23 cellular contexts compared by ENCODE assay signal in the genomic region with DNA sequence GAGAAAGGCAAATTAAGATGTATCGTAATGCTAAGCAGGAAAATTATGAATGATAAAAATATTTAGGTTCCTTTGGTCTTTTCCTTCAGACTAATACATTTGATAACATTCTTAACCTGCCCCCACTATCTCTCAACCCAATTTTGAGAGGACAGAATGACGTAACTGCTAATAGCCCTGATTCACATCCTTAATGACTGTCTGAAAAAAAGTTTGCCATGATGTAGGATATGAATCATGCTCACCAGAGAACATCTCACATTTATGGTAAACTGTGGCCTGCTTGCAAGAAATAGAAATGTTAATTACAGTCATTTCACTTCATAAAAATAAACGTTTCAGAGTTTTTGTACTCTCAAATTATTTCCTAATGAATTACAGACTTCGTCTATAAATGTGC.
DNase-seq lines count a peak whose midpoint lies in the region; ATAC-seq, FAIRE-seq and TF ChIP-seq lines count a peak whose summit lies in the region.
"Had no signal": no experiment of that assay in that cellular context is flagged by ENCODE, and none has a peak within 500 bp of the region (broad histone marks: within the 10 kb centered on the region; RNA-seq: fewer than 3 reads in every experiment).

No MANE protein-coding gene starts in this region.

- H3K4me2 ChIP-seq in GM12878 (ENCODE audit: control insufficient read depth, insufficient read depth) = no peak overlapping the region

- TF ChIP-seq POLR2A in breast epithelium (IDR thresholded peaks at IDR 0.05) (no peak), GM12878 (IDR thresholded peaks at IDR 0.05; ENCODE audit: low read depth, low read length) (no peak)

- intact Hi-C loops in MCF 10A (cut with micrococcal nuclease) (no loop called here), breast epithelium (cut with DNase I; ENCODE audit: low total_unique reads) (no loop called here), GM12878 (cut with micrococcal nuclease; ENCODE audit: unreplicated experiment) (no loop called here)

- 7% methylated on average over 4 of the region's 4 CpGs for WGBS in GM12878 (ENCODE audit: insufficient coverage, insufficient replicate concordance, low lambda C conversion rate, missing lambda C conversion rate)

- CTCF ChIA-PET in MCF 10A (lab: Yijun Ruan, JAX) (no interaction called here), GM12878 (lab: Yijun Ruan, JAX) (no interaction called here)

- H3K79me2 ChIP-seq in GM12878 (ENCODE audit: control insufficient read depth, insufficient read depth, low read length) = no peaks in the 10 kb centered on the region

- H3K4me3 ChIP-seq in breast epithelium (no peak overlapping the region), GM12878 (no peak overlapping the region)
- H3K4me3 ChIP-seq: cardiac muscle cell had no signal

- H3K9me3 Mint-ChIP-seq in MCF 10A (ENCODE audit: unreplicated experiment) = no peaks in the 10 kb centered on the region
- peaks cover 0 to 15% (median 2%) of the 10 kb centered on the region in 9 donors for H3K9me3 Mint-ChIP-seq in naive thymus-derived CD8-positive, alpha-beta T cell
- H3K9me3 Mint-ChIP-seq: T-helper 1 cell treated with Interleukin-12 subunit alpha and Interleukin-12 subunit beta and Interleukin-4 antibody, amounts not matched to agents 30 μg/mL and 1 μg/mL, for 36 hours had no signal

- ATAC-seq in GM12878 (no peak), foreskin keratinocyte (peak; percentile 95)
- no peak for ATAC-seq in naive thymus-derived CD8-positive, alpha-beta T cell
- ATAC-seq: activated CD4-positive, CD25-positive, alpha-beta regulatory T cell treated with anti-CD3 and anti-CD28 coated beads, Interleukin-2, amount 50 U/mL, for 24 hours; left colon had no signal

- BruUV-seq in MCF 10A (replicated peaks; lab: Mats Ljungman, UMichigan) (no TSS peak), GM12878 (replicated peaks; lab: Mats Ljungman, UMichigan) (no TSS peak)

- no peaks in the 10 kb centered on the region for H3K4me1 Mint-ChIP-seq in MCF 10A (ENCODE audit: insufficient read depth, unreplicated experiment)
- no peaks in the 10 kb centered on the region for H3K4me1 Mint-ChIP-seq in naive thymus-derived CD8-positive, alpha-beta T cell
- H3K4me1 Mint-ChIP-seq: CD4-positive, alpha-beta memory T cell had no signal

- H3K4me3 Mint-ChIP-seq in MCF 10A (ENCODE audit: unreplicated experiment) = no peak overlapping the region
- no peak overlapping the region for H3K4me3 Mint-ChIP-seq in naive thymus-derived CD8-positive, alpha-beta T cell
- H3K4me3 Mint-ChIP-seq: CD4-positive, alpha-beta memory T cell; T-helper 1 cell treated with Interleukin-12 subunit alpha and Interleukin-12 subunit beta and Interleukin-4 antibody, amounts not matched to agents 30 μg/mL and 1 μg/mL, for 36 hours had no signal

- H3K27me3 ChIP-seq in breast epithelium = no peaks in the 10 kb centered on the region
- no peaks in the 10 kb centered on the region for H3K27me3 ChIP-seq in GM12878 (replicated peaks in 1 of 2; ENCODE audit: control insufficient read depth in 2 of 2, insufficient read depth in 2 of 2, low read length in 1 of 2)
- no peaks in the 10 kb centered on the region for H3K27me3 ChIP-seq in foreskin keratinocyte
- H3K27me3 ChIP-seq: cardiac muscle cell had no signal

- DNase-seq in MCF 10A (ENCODE audit: unreplicated experiment) (no peak), breast epithelium (ENCODE audit: low spot score in 2 of 2) (no peak), GM12878 (ENCODE audit: low read depth, low spot score) (no peak), foreskin keratinocyte (peak; percentile 66 to 83), Ammon's horn (ENCODE audit: low spot score) (no peak), SK-N-DZ (ENCODE audit: low spot score) (no peak)
- DNase-seq in naive thymus-derived CD8-positive, alpha-beta T cell = no peak
- no peak for DNase-seq in stimulated activated CD4-positive, alpha-beta T cell treated with anti-CD3 and anti-CD28 coated beads, Interleukin-12 subunit alpha, Interleukin-12 subunit beta, amount 100 ng/mL, for 4 hours
- DNase-seq: activated CD8-positive, alpha-beta memory T cell treated with anti-CD3 and anti-CD28 coated beads, Interleukin-2, amount 50 U/mL, for 4 hours; activated naive CD4-positive, alpha-beta T cell; CD4-positive, alpha-beta memory T cell; left colon; NCI-H1930; NCI-H69; posterior cingulate gyrus; RPMI8226; stimulated activated CD4-positive, alpha-beta T cell treated with anti-CD3 and anti-CD28 coated beads, Interleukin-15, amount 100 ng/mL, for 24 hours; substantia nigra had no signal

- H3K36me3 Mint-ChIP-seq in MCF 10A (ENCODE audit: insufficient read depth, unreplicated experiment) = no peaks in the 10 kb centered on the region
- no peaks in the 10 kb centered on the region for H3K36me3 Mint-ChIP-seq in naive thymus-derived CD8-positive, alpha-beta T cell
- H3K36me3 Mint-ChIP-seq: CD4-positive, alpha-beta memory T cell had no signal

- no peak for TF ChIP-seq CTCF in MCF 10A (IDR thresholded peaks at IDR 0.05; ENCODE audit: unreplicated experiment)
- no peak for TF ChIP-seq CTCF in breast epithelium (IDR thresholded peaks at IDR 0.05)
- no peak for TF ChIP-seq CTCF in GM12878 (IDR thresholded peaks at IDR 0.05 in 2 of 3, conservative IDR thresholded peaks at IDR 0.05 in 1 of 3; ENCODE audit: control insufficient read depth in 2 of 3, extremely low read depth in 1 of 3, insufficient read depth in 1 of 3, low read depth in 3 of 3, low read length in 3 of 3)
- no peak for TF ChIP-seq CTCF in foreskin keratinocyte (conservative IDR thresholded peaks at IDR 0.05)

- H3K36me3 ChIP-seq in breast epithelium (no peaks in the 10 kb centered on the region), GM12878 (ENCODE audit: control insufficient read depth in 2 of 2, insufficient read depth in 2 of 2, low read length in 1 of 2) (no peaks in the 10 kb centered on the region)
- H3K36me3 ChIP-seq: cardiac muscle cell had no signal

- H2AFZ ChIP-seq in GM12878 (ENCODE audit: control insufficient read depth, low read depth, low read length) = no peak overlapping the region

- FAIRE-seq in GM12878 (lab: Jason Lieb, UNC) = peak; percentile 18
- FAIRE-seq: GM12892 had no signal

- in situ Hi-C loops in GM12878 (cut with MboI) = no loop called here

- POLR2A ChIA-PET in MCF 10A (lab: Yijun Ruan, JAX) (interaction anchor here (0.7 kb wide), 1 partner anchor 65 kb away, joined by 3 read pairs; no protein-coding TSS in a partner anchor), GM12878 (lab: Charles Lee) (no interaction called here)
- POLR2A ChIA-PET in naive thymus-derived CD8-positive, alpha-beta T cell (lab: Charles Lee) = no interaction called here

- no peaks in the 10 kb centered on the region for H4K20me1 ChIP-seq in GM12878 (ENCODE audit: control insufficient read depth, insufficient read depth)

- peak overlapping the region; percentile 50 for H3K27ac Mint-ChIP-seq in MCF 10A (ENCODE audit: low read depth, unreplicated experiment)
- H3K27ac Mint-ChIP-seq in naive thymus-derived CD8-positive, alpha-beta T cell = no peak overlapping the region
- H3K27ac Mint-ChIP-seq: CD4-positive, alpha-beta memory T cell; T-helper 1 cell treated with Interleukin-12 subunit alpha and Interleukin-12 subunit beta and Interleukin-4 antibody, amounts not matched to agents 30 μg/mL and 1 μg/mL, for 36 hours had no signal

- no peak overlapping the region for H3K27ac ChIP-seq in breast epithelium
- no peak overlapping the region for H3K27ac ChIP-seq in GM12878 (ENCODE audit: control insufficient read depth, insufficient read depth)
- H3K27ac ChIP-seq in foreskin keratinocyte = peak overlapping the region; percentile 1
- H3K27ac ChIP-seq: 22Rv1, cardiac muscle cell had no signal

- no peak for TF ChIP-seq EP300 in GM12878 (IDR thresholded peaks at IDR 0.05; ENCODE audit: borderline replicate concordance in 1 of 2, control insufficient read depth in 1 of 2, low read depth in 2 of 2, low read length in 2 of 2)

- H3K9ac ChIP-seq in GM12878 (ENCODE audit: control insufficient read depth, insufficient read depth, low read length) = no peak overlapping the region

- RAD21 ChIA-PET in GM12878 (lab: Charles Lee; ENCODE audit: unreplicated experiment) = no interaction called here

- TF ChIP-seq RAD21 in GM12878 (IDR thresholded peaks at IDR 0.05; ENCODE audit: insufficient read depth, low read depth, low read length) = no peak

- H3K4me1 ChIP-seq in breast epithelium = no peaks in the 10 kb centered on the region
- no peaks in the 10 kb centered on the region for H3K4me1 ChIP-seq in GM12878 (ENCODE audit: control insufficient read depth, insufficient read depth, low read length)
- H3K4me1 ChIP-seq in foreskin keratinocyte = peaks cover 22% of the 10 kb centered on the region

- no peaks in the 10 kb centered on the region for H3K27me3 Mint-ChIP-seq in MCF 10A (ENCODE audit: insufficient read depth, unreplicated experiment)
- H3K27me3 Mint-ChIP-seq in naive thymus-derived CD8-positive, alpha-beta T cell = no peaks in the 10 kb centered on the region
- H3K27me3 Mint-ChIP-seq: CD4-positive, alpha-beta memory T cell had no signal

- SMC1A ChIA-PET in GM12878 (lab: Charles Lee; ENCODE audit: uncharacterized antibody, unreplicated experiment) = no interaction called here

- H3K9me3 ChIP-seq in breast epithelium (peaks cover 2 to 4% of the 10 kb centered on the region in 2 donors), GM12878 (replicated peaks; ENCODE audit: control insufficient read depth, insufficient read depth, low read length) (no peaks in the 10 kb centered on the region)

TF ChIP-seq in GM12878, 131 proteins besides CTCF, POLR2A, EP300 and RAD21 (continues in another document):
- TF ChIP-seq KAT2A (conservative IDR thresholded peaks at IDR 0.05; ENCODE audit: control insufficient read depth, low read depth, low read length) = no peak
- no peak for TF ChIP-seq RFX5 (IDR thresholded peaks at IDR 0.05; ENCODE audit: low read depth, low read length)
- no peak for TF ChIP-seq NR2F1 (conservative IDR thresholded peaks at IDR 0.05)
- TF ChIP-seq PML (IDR thresholded peaks at IDR 0.05; ENCODE audit: low read length) = no peak
- TF ChIP-seq, protein P1, sequence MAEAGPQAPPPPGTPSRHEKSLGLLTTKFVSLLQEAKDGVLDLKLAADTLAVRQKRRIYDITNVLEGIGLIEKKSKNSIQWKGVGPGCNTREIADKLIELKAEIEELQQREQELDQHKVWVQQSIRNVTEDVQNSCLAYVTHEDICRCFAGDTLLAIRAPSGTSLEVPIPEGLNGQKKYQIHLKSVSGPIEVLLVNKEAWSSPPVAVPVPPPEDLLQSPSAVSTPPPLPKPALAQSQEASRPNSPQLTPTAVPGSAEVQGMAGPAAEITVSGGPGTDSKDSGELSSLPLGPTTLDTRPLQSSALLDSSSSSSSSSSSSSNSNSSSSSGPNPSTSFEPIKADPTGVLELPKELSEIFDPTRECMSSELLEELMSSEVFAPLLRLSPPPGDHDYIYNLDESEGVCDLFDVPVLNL (IDR thresholded peaks at IDR 0.05; ENCODE audit: low read depth, low read length) = no peak
- no peak for TF ChIP-seq SIN3A (IDR thresholded peaks at IDR 0.05; ENCODE audit: low read depth, low read length)
- TF ChIP-seq CEBPB (IDR thresholded peaks at IDR 0.05; ENCODE audit: borderline replicate concordance in 1 of 2, low read depth in 2 of 2, low read length in 2 of 2) = no peak
- TF ChIP-seq BMI1 (IDR thresholded peaks at IDR 0.05; ENCODE audit: borderline replicate concordance) = no peak

Comparison
In these comparisons a context has a peak if more than half of its experiments do, and no peak if none do; other contexts are left out.
1. DNase-seq: peak in foreskin keratinocyte (2 of 2); none in MCF 10A (single experiment), breast epithelium (0 of 2), GM12878 (single experiment), naive thymus-derived CD8-positive, alpha-beta T cell (0 of 10), stimulated activated CD4-positive, alpha-beta T cell treated with anti-CD3 and anti-CD28 coated beads, Interleukin-12 subunit alpha, Interleukin-12 subunit beta, amount 100 ng/mL, for 4 hours (single experiment), Ammon's horn (single experiment) and SK-N-DZ (single experiment).